In genomic region chr3:20185733-20186599, GRCh38 we compare ENCODE assay signal across 8 cellular contexts.
DNase-seq lines count a peak whose midpoint lies in the region; ATAC-seq, FAIRE-seq and TF ChIP-seq lines count a peak whose summit lies in the region.

TSS of gene SGO1 (minus strand) at chr3:20186206. CDS start at chr3:20184027, 2,179 bp downstream.

- FAIRE-seq in islet of Langerhans (lab: Jason Lieb, UNC): peak; percentile 81

- peak; percentile 16 for TF ChIP-seq CTCF in AG09319 (IDR thresholded peaks at IDR 0.05; ENCODE audit: low read depth, low read length)

- DNase-seq in AG09319 (ENCODE audit: extremely low read depth, low read depth) (peak; percentile 91), NCI-H345 treated with DMSO at 0.1 percent for 48 hours (lab: John Stamatoyannopoulos, UW; ENCODE audit: unreplicated experiment) (peak; percentile 79), cerebellar cortex (ENCODE audit: low spot score) (peak; percentile 98)
- DNase-seq in activated CD4-positive, CD25-positive, alpha-beta regulatory T cell (lab: John Stamatoyannopoulos, UW): peak; percentile 97 to 99 (median 99)
- DNase-seq in stimulated activated CD4-positive, alpha-beta T cell treated with anti-CD3 and anti-CD28 coated beads, Interleukin-12 subunit alpha, Interleukin-12 subunit beta, amount 100 ng/mL, for 4 hours: peak; percentile 99

- ATAC-seq in GM19025 (IDR thresholded peaks at IDR 0.05; ENCODE audit: low read depth, unreplicated experiment) (peak; percentile 90), HG03280 (IDR thresholded peaks at IDR 0.05; ENCODE audit: unreplicated experiment) (peak; percentile 97)

Comparison
In these comparisons a context has a peak if more than half of its experiments do, and no peak if none do; other contexts are left out.
1. Peak in every context shown above with its lines: DNase-seq and ATAC-seq.